In genomic region chr20:22805219-22805618, GRCh38 we compare ENCODE assay signal across 1 cellular context.
TF ChIP-seq lines count a peak whose summit lies in the region.

No MANE protein-coding gene starts in this region.

TF ChIP-seq in A549, 52 proteins besides CTCF, POLR2A, EP300 and RAD21 (continued from another document):
- TF ChIP-seq, protein P1, sequence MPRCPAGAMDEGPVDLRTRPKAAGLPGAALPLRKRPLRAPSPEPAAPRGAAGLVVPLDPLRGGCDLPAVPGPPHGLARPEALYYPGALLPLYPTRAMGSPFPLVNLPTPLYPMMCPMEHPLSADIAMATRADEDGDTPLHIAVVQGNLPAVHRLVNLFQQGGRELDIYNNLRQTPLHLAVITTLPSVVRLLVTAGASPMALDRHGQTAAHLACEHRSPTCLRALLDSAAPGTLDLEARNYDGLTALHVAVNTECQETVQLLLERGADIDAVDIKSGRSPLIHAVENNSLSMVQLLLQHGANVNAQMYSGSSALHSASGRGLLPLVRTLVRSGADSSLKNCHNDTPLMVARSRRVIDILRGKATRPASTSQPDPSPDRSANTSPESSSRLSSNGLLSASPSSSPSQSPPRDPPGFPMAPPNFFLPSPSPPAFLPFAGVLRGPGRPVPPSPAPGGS (IDR thresholded peaks at IDR 0.05), result no peak
- no peak for TF ChIP-seq RCOR1 (IDR thresholded peaks at IDR 0.05; ENCODE audit: low read depth, low read length)
- TF ChIP-seq TFCP2L1 (CRISPR knock-in tag; IDR thresholded peaks at IDR 0.05), result no peak
- TF ChIP-seq FOXS1 (CRISPR knock-in tag; IDR thresholded peaks at IDR 0.05), result no peak
- no peak for TF ChIP-seq CHD2 (IDR thresholded peaks at IDR 0.05; ENCODE audit: low read length, partially characterized antibody)
- no peak for TF ChIP-seq FOSB (CRISPR knock-in tag; IDR thresholded peaks at IDR 0.05)
- TF ChIP-seq TP53 (CRISPR knock-in tag; IDR thresholded peaks at IDR 0.05), result no peak
- TF ChIP-seq EHMT2 (IDR thresholded peaks at IDR 0.05; ENCODE audit: low read depth), result peak; percentile 60; the same call in 1 of the 2 replicates
- no peak for TF ChIP-seq MAZ (IDR thresholded peaks at IDR 0.05; ENCODE audit: borderline replicate concordance, low read depth, low read length)
- no peak for TF ChIP-seq ATOH8 (CRISPR knock-in tag; IDR thresholded peaks at IDR 0.05; ENCODE audit: low read depth)
- no peak for TF ChIP-seq KDM5A (IDR thresholded peaks at IDR 0.05)
- no peak for TF ChIP-seq HOXB13 (CRISPR knock-in tag; IDR thresholded peaks at IDR 0.05; ENCODE audit: low read depth)
- TF ChIP-seq REST (IDR thresholded peaks at IDR 0.05), result peak; percentile 93
- TF ChIP-seq PHF8 (IDR thresholded peaks at IDR 0.05; ENCODE audit: borderline replicate concordance, low read depth), result no peak
- TF ChIP-seq HEYL (CRISPR knock-in tag; IDR thresholded peaks at IDR 0.05), result no peak
- TF ChIP-seq BHLHE40 (IDR thresholded peaks at IDR 0.05; ENCODE audit: low read depth, low read length), result no peak
- no peak for TF ChIP-seq ZC3H11A (IDR thresholded peaks at IDR 0.05)
- TF ChIP-seq RARB (CRISPR knock-in tag; IDR thresholded peaks at IDR 0.05), result no peak
- TF ChIP-seq MAFK (IDR thresholded peaks at IDR 0.05; ENCODE audit: partially characterized antibody), result peak; percentile 80
- TF ChIP-seq ESRRA (IDR thresholded peaks at IDR 0.05; ENCODE audit: borderline replicate concordance, low read length), result no peak
